Comparison of ENCODE assay signal across 34 cellular contexts in genomic region chr2:2746731-2747130, GRCh38.
"Had no signal": no experiment of that assay in that cellular context is flagged by ENCODE, and none has a peak within 500 bp of the region (broad histone marks: within the 10 kb centered on the region; RNA-seq: fewer than 3 reads in every experiment).

No MANE protein-coding gene starts in this region.

- H3K9me3 Mint-ChIP-seq: activated naive CD4-positive, alpha-beta T cell treated with anti-CD3 and anti-CD28 coated beads, Interleukin-2, amount 50 U/mL, for 24 hours had no signal

- H3K27ac ChIP-seq: ascending aorta, brain microvascular endothelial cell, breast epithelium, VCaP had no signal

- H3K9me3 ChIP-seq: ascending aorta, breast epithelium had no signal

- ATAC-seq: activated CD8-positive, alpha-beta T cell treated with anti-CD3 and anti-CD28 coated beads for 36 hours; activated naive CD8-positive, alpha-beta T cell treated with anti-CD3 and anti-CD28 coated beads, Interleukin-2, amount 50 U/mL, for 24 hours; activated T-cell treated with anti-CD3 and anti-CD28 coated beads, Interleukin-2, amount 50 U/mL, for 4 hours; activated T-cell treated with anti-CD3 and anti-CD28 coated beads, Interleukin-2, amount 50 U/mL, for 72 hours had no signal

- H3K27ac Mint-ChIP-seq: activated B cell treated with CpG ODN at 0.5 μM for 24 hours; activated CD4-positive, alpha-beta memory T cell treated with anti-CD3 and anti-CD28 coated beads for 36 hours; activated CD4-positive, alpha-beta T cell treated with anti-CD3 and anti-CD28 coated beads, Interleukin-2, amount 10 ng/mL, durations not matched to agents 24 days and 14 days; activated CD8-positive, alpha-beta T cell treated with anti-CD3 and anti-CD28 coated beads for 36 hours; activated naive CD4-positive, alpha-beta T cell treated with anti-CD3 and anti-CD28 coated beads, Interleukin-2, amount 10 ng/mL, durations not matched to agents 7 days and 5 days; activated naive CD4-positive, alpha-beta T cell treated with anti-CD3 and anti-CD28 coated beads, Interleukin-2, amount 50 U/mL, for 24 hours; activated naive CD8-positive, alpha-beta T cell; activated naive CD8-positive, alpha-beta T cell treated with anti-CD3 and anti-CD28 coated beads, Interleukin-2, amount 10 ng/mL, durations not matched to agents 7 days and 5 days; activated naive CD8-positive, alpha-beta T cell treated with anti-CD3 and anti-CD28 coated beads, Interleukin-2, amount 50 U/mL, for 24 hours; activated T-cell treated with anti-CD3 and anti-CD28 coated beads, Interleukin-2, amount 50 U/mL, for 72 hours; activated T-helper 1 cell treated with anti-CD3 and anti-CD28 coated beads, Interleukin-12 subunit alpha, Interleukin-12 subunit beta, Interleukin-2, Interleukin-4 antibody, amounts not matched to agents 30 ng/mL and 10 ng/mL and 1 ng/mL, durations not matched to agents 14 hours and 24 hours and 36 hours; activated T-helper 2 cell treated with anti-CD3 and anti-CD28 coated beads, Interferon-gamma antibody, Interleukin-2, Interleukin-4, amounts not matched to agents 10 μg/mL and 5 μg/mL and 100 μg/mL, durations not matched to agents 14 hours and 24 hours and 36 hours; T-helper 1 cell treated with Interleukin-12 subunit alpha and Interleukin-12 subunit beta and Interleukin-4 antibody, amounts not matched to agents 30 μg/mL and 1 μg/mL, for 36 hours; T-helper 2 cell treated with Interferon-gamma antibody and Interleukin-4, amounts not matched to agents 5 μg/mL and 100 μg/mL, for 36 hours had no signal

- H3K4me1 Mint-ChIP-seq: activated B cell treated with CpG ODN at 0.5 μM for 24 hours; activated CD4-positive, alpha-beta T cell treated with anti-CD3 and anti-CD28 coated beads, Interleukin-2, amount 10 ng/mL, durations not matched to agents 24 days and 14 days; activated naive CD4-positive, alpha-beta T cell treated with anti-CD3 and anti-CD28 coated beads, Interleukin-2, amount 10 ng/mL, durations not matched to agents 7 days and 5 days; activated naive CD4-positive, alpha-beta T cell treated with anti-CD3 and anti-CD28 coated beads, Interleukin-2, amount 50 U/mL, for 24 hours; activated naive CD8-positive, alpha-beta T cell treated with anti-CD3 and anti-CD28 coated beads, Interleukin-2, amount 10 ng/mL, durations not matched to agents 7 days and 5 days; activated naive CD8-positive, alpha-beta T cell treated with anti-CD3 and anti-CD28 coated beads, Interleukin-2, amount 50 U/mL, for 24 hours had no signal

- H3K27me3 Mint-ChIP-seq: activated B cell treated with CpG ODN at 0.5 μM for 24 hours; activated CD4-positive, alpha-beta memory T cell treated with anti-CD3 and anti-CD28 coated beads for 36 hours; activated CD4-positive, alpha-beta T cell treated with anti-CD3 and anti-CD28 coated beads, Interleukin-2, amount 10 ng/mL, durations not matched to agents 24 days and 14 days; activated naive CD4-positive, alpha-beta T cell treated with anti-CD3 and anti-CD28 coated beads, Interleukin-2, amount 10 ng/mL, durations not matched to agents 7 days and 5 days; activated naive CD4-positive, alpha-beta T cell treated with anti-CD3 and anti-CD28 coated beads, Interleukin-2, amount 50 U/mL, for 24 hours; activated naive CD8-positive, alpha-beta T cell; activated naive CD8-positive, alpha-beta T cell treated with anti-CD3 and anti-CD28 coated beads, Interleukin-2, amount 50 U/mL, for 24 hours had no signal

- H3K4me3 Mint-ChIP-seq: activated B cell treated with CpG ODN at 0.5 μM for 24 hours; activated CD4-positive, alpha-beta memory T cell treated with anti-CD3 and anti-CD28 coated beads for 36 hours; activated CD4-positive, alpha-beta T cell treated with anti-CD3 and anti-CD28 coated beads, Interleukin-2, amount 10 ng/mL, durations not matched to agents 24 days and 14 days; activated CD8-positive, alpha-beta T cell treated with anti-CD3 and anti-CD28 coated beads for 36 hours; activated naive CD4-positive, alpha-beta T cell treated with anti-CD3 and anti-CD28 coated beads, Interleukin-2, amount 10 ng/mL, durations not matched to agents 7 days and 5 days; activated naive CD4-positive, alpha-beta T cell treated with anti-CD3 and anti-CD28 coated beads, Interleukin-2, amount 50 U/mL, for 24 hours; activated naive CD8-positive, alpha-beta T cell; activated naive CD8-positive, alpha-beta T cell treated with anti-CD3 and anti-CD28 coated beads, Interleukin-2, amount 10 ng/mL, durations not matched to agents 7 days and 5 days; activated naive CD8-positive, alpha-beta T cell treated with anti-CD3 and anti-CD28 coated beads, Interleukin-2, amount 50 U/mL, for 24 hours; activated T-cell treated with anti-CD3 and anti-CD28 coated beads, Interleukin-2, amount 50 U/mL, for 4 hours; activated T-cell treated with anti-CD3 and anti-CD28 coated beads, Interleukin-2, amount 50 U/mL, for 72 hours; activated T-helper 1 cell treated with anti-CD3 and anti-CD28 coated beads, Interleukin-12 subunit alpha, Interleukin-12 subunit beta, Interleukin-2, Interleukin-4 antibody, amounts not matched to agents 30 ng/mL and 10 ng/mL and 1 ng/mL, durations not matched to agents 14 hours and 24 hours and 36 hours; T-helper 1 cell treated with Interleukin-12 subunit alpha and Interleukin-12 subunit beta and Interleukin-4 antibody, amounts not matched to agents 30 μg/mL and 1 μg/mL, for 36 hours; T-helper 2 cell treated with Interferon-gamma antibody and Interleukin-4, amounts not matched to agents 5 μg/mL and 100 μg/mL, for 36 hours had no signal

- H3K4me1 ChIP-seq: ascending aorta, breast epithelium had no signal

- H3K36me3 Mint-ChIP-seq: activated CD4-positive, alpha-beta memory T cell treated with anti-CD3 and anti-CD28 coated beads for 36 hours; activated naive CD4-positive, alpha-beta T cell treated with anti-CD3 and anti-CD28 coated beads, Interleukin-2, amount 10 ng/mL, durations not matched to agents 7 days and 5 days; activated naive CD4-positive, alpha-beta T cell treated with anti-CD3 and anti-CD28 coated beads, Interleukin-2, amount 50 U/mL, for 24 hours; activated naive CD8-positive, alpha-beta T cell; activated naive CD8-positive, alpha-beta T cell treated with anti-CD3 and anti-CD28 coated beads, Interleukin-2, amount 10 ng/mL, durations not matched to agents 7 days and 5 days had no signal

- H3K36me3 ChIP-seq: ascending aorta, brain microvascular endothelial cell, breast epithelium had no signal

- DNase-seq: activated B cell treated with CpG ODN at 0.5 μM for 24 hours; activated CD4-positive, alpha-beta memory T cell treated with anti-CD3 and anti-CD28 coated beads for 36 hours; activated CD4-positive, alpha-beta T cell treated with anti-CD3 and anti-CD28 coated beads for 4 hours; activated CD4-positive, alpha-beta T cell treated with anti-CD3 and anti-CD28 coated beads, Interleukin-2, amount 10 ng/mL, durations not matched to agents 24 days and 14 days; activated CD4-positive, alpha-beta T cell treated with anti-CD3 and anti-CD28 coated beads, Interleukin-2, amount 50 U/mL, for 1 hour; activated CD4-positive, alpha-beta T cell treated with anti-CD3 and anti-CD28 coated beads, Interleukin-2, amount 50 U/mL, for 4 hours; activated CD4-positive, CD25-positive, alpha-beta regulatory T cell treated with anti-CD3 and anti-CD28 coated beads, Interleukin-2, amount 50 U/mL, for 72 hours; activated CD8-positive, alpha-beta memory T cell treated with anti-CD3 and anti-CD28 coated beads, Interleukin-2, amount 50 U/mL, for 4 hours; activated CD8-positive, alpha-beta T cell treated with anti-CD3 and anti-CD28 coated beads for 36 hours; activated effector memory CD4-positive, alpha-beta T cell treated with Interleukin-2 at 50 U/mL for 16 hours; activated gamma-delta T cell; activated naive CD4-positive, alpha-beta T cell treated with anti-CD3 and anti-CD28 coated beads, Interleukin-2, amount 10 ng/mL, durations not matched to agents 7 days and 5 days; activated naive CD4-positive, alpha-beta T cell treated with Interleukin-2 at 50 U/mL for 16 hours; activated naive CD8-positive, alpha-beta T cell treated with anti-CD3 and anti-CD28 coated beads, Interleukin-2, amount 10 ng/mL, durations not matched to agents 7 days and 5 days; activated naive CD8-positive, alpha-beta T cell treated with anti-CD3 and anti-CD28 coated beads, Interleukin-2, amount 50 U/mL, for 24 hours; activated T-cell treated with anti-CD3 and anti-CD28 coated beads for 4 hours; activated T-cell treated with anti-CD3 and anti-CD28 coated beads, Interleukin-2, amount 50 U/mL, for 1 hour; activated T-cell treated with anti-CD3 and anti-CD28 coated beads, Interleukin-2, amount 50 U/mL, for 4 hours; activated T-cell treated with anti-CD3 and anti-CD28 coated beads, Interleukin-2, amount 50 U/mL, for 72 hours; amygdala; brain microvascular endothelial cell; central memory CD4-positive, alpha-beta T cell; T-helper 1 cell; T-helper 2 cell; T-helper 9 cell had no signal

- H3K27me3 ChIP-seq: ascending aorta, brain microvascular endothelial cell, breast epithelium had no signal

- H3K4me3 ChIP-seq: ascending aorta, breast epithelium had no signal
